Comparison of ENCODE assay signal across 1 cellular context in genomic region chr19:43634877-43635560, GRCh38.
TF ChIP-seq lines count a peak whose summit lies in the region.

No MANE protein-coding gene starts in this region.

TF ChIP-seq in HepG2, 621 proteins besides CTCF, POLR2A, EP300 and RAD21 (continued from another document and continues in another):
- TF ChIP-seq REST (IDR thresholded peaks at IDR 0.05; ENCODE audit: borderline replicate concordance in 1 of 2, low read depth in 1 of 2, low read length in 2 of 2) (0 out of 4 replicates have a peak, but pooled peaks of 1 of the 2 experiments have one; percentile 3), ZBTB10 (CRISPR knock-in tag; IDR thresholded peaks at IDR 0.05; ENCODE audit: borderline replicate concordance) (no peak), CREB1 (IDR thresholded peaks at IDR 0.05) (no peak), CREB1 (CRISPR knock-in tag; IDR thresholded peaks at IDR 0.05) (no peak), ZNF678 (CRISPR knock-in tag; IDR thresholded peaks at IDR 0.05) (no peak), DR1 (CRISPR knock-in tag; IDR thresholded peaks at IDR 0.05) (peak; percentile 50; the same call in 1 of the 2 replicates), KAT2B (IDR thresholded peaks at IDR 0.05; ENCODE audit: borderline replicate concordance, low read depth, low read length) (no peak), ZNF605 (CRISPR knock-in tag; IDR thresholded peaks at IDR 0.05) (peak; percentile 80), PHF5A (CRISPR knock-in tag; IDR thresholded peaks at IDR 0.05; ENCODE audit: low read depth, unreplicated experiment) (no peak), TFDP1 (CRISPR knock-in tag; IDR thresholded peaks at IDR 0.05; ENCODE audit: borderline replicate concordance) (no peak), GABPA (IDR thresholded peaks at IDR 0.05; ENCODE audit: low read depth, low read length) (no peak), GABPA (CRISPR knock-in tag; IDR thresholded peaks at IDR 0.05; ENCODE audit: low read depth) (no peak; the same call in 1 of the 2 replicates), ATF7-NPFF (CRISPR knock-in tag; IDR thresholded peaks at IDR 0.05; ENCODE audit: low read depth) (no peak), ZBTB25 (CRISPR knock-in tag; IDR thresholded peaks at IDR 0.05) (no peak; the same call in 1 of the 2 replicates), LRRFIP1 (CRISPR knock-in tag; conservative IDR thresholded peaks at IDR 0.05) (no peak), ZBTB21 (CRISPR knock-in tag; IDR thresholded peaks at IDR 0.05) (no peak), KDM5B (CRISPR knock-in tag; IDR thresholded peaks at IDR 0.05; ENCODE audit: borderline replicate concordance) (0 out of 2 replicates have a peak, but pooled peaks have one; percentile 48), ZNF784 (CRISPR knock-in tag; IDR thresholded peaks at IDR 0.05; ENCODE audit: borderline replicate concordance) (no peak), ARNT (IDR thresholded peaks at IDR 0.05) (no peak), ZNF33B (CRISPR knock-in tag; IDR thresholded peaks at IDR 0.05) (no peak), PLSCR1 (CRISPR knock-in tag; IDR thresholded peaks at IDR 0.05; ENCODE audit: borderline replicate concordance) (no peak), TGIF2 (CRISPR knock-in tag; IDR thresholded peaks at IDR 0.05) (peak; percentile 69), ZNF740 (CRISPR knock-in tag; IDR thresholded peaks at IDR 0.05) (0 out of 2 replicates have a peak, but pooled peaks have one; percentile 69), E2F5 (CRISPR knock-in tag; conservative IDR thresholded peaks at IDR 0.05) (no peak), ZKSCAN8 (CRISPR knock-in tag; IDR thresholded peaks at IDR 0.05; ENCODE audit: borderline replicate concordance) (no peak), MTA3 (CRISPR knock-in tag; IDR thresholded peaks at IDR 0.05) (no peak), ZNF574 (CRISPR knock-in tag; IDR thresholded peaks at IDR 0.05) (peak; percentile 36; the same call in 1 of the 2 replicates), YY1 (IDR thresholded peaks at IDR 0.05; ENCODE audit: insufficient read depth, insufficient replicate concordance, low read depth, low read length) (peak; percentile 32), ZNF503 (CRISPR knock-in tag; IDR thresholded peaks at IDR 0.05) (no peak), RNF2 (conservative IDR thresholded peaks at IDR 0.05; ENCODE audit: low read depth) (no peak), YEATS2 (CRISPR knock-in tag; IDR thresholded peaks at IDR 0.05; ENCODE audit: borderline replicate concordance) (no peak), TCF7 (IDR thresholded peaks at IDR 0.05; ENCODE audit: low read depth) (no peak), ZNF260 (CRISPR knock-in tag; IDR thresholded peaks at IDR 0.05; ENCODE audit: borderline replicate concordance, low read depth) (no peak), SKI (IDR thresholded peaks at IDR 0.05; ENCODE audit: partially characterized antibody) (no peak), ATF2 (CRISPR knock-in tag; IDR thresholded peaks at IDR 0.05) (no peak)
